14 cellular contexts compared by ENCODE assay signal in the genomic region with DNA sequence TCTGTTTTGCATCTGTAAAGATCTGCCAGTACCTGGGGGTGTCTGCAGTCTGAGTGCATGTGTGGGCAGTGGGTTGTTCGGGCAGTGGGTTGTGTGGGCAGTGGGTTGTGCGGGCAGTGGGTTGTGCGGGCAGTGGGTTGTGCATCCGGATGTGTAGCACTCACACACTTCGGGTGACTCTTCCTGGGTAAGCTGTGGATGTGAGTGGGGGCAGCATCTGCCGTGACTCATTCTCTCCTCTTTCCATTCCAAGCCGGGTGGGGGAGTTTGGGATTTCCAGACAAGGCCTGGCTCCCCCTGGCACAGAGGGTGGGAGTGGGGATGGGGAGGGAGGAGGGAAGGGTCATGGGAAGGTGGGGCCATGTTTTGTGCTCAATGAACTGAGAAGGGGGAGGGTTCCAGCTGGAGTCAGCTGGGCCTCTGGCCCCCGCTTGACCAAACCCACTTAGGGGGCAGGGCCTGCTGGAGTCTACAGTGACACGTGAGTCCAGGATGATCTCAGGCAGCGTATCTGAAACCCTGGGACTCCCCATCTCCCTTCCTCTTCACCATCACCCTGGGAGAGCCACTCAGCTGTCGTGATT. TPM values are rescaled to one million over a fixed set of nuclear protein-coding genes. Genes with fewer than 3 reads are reported as not detected.
A peak's percentile ranks its signal among the peaks of the same experiment; 100 is the strongest.
DNase-seq lines count a peak whose midpoint lies in the region; ATAC-seq and TF ChIP-seq lines count a peak whose summit lies in the region.
"Had no signal": no experiment of that assay in that cellular context is flagged by ENCODE, and none has a peak within 500 bp of the region (broad histone marks: within the 10 kb centered on the region; RNA-seq: fewer than 3 reads in every experiment).

No MANE protein-coding gene starts in this region.

- POLR2A ChIA-PET in SK-N-SH (lab: Yijun Ruan, JAX), result no interaction called here
- POLR2A ChIA-PET in activated CD8-positive, alpha-beta T cell treated with anti-CD3 and anti-CD28 coated beads, Interleukin-2, amount 10 ng/mL, durations not matched to agents 7 days and 5 days (lab: Charles Lee), result no interaction called here

- CTCF ChIA-PET in SK-N-SH (lab: Yijun Ruan, JAX), result interaction anchor here (1.3 to 10.4 kb wide), 3 partner anchors 9 to 21 kb away, joined by 4 to 77 read pairs (median 46); a partner anchor contains a TSS
- CTCF ChIA-PET in activated CD8-positive, alpha-beta T cell treated with anti-CD3 and anti-CD28 coated beads, Interleukin-2, amount 10 ng/mL, durations not matched to agents 7 days and 5 days (lab: Charles Lee), result interaction anchor here (0.8 to 1.3 kb wide), 2 partner anchors 9 to 14 kb away, joined by 3 read pairs; no protein-coding TSS in a partner anchor

- no peak overlapping the region for H3K9ac ChIP-seq in SK-N-SH

- H3K4me1 ChIP-seq in SK-N-SH (ENCODE audit: control insufficient read depth in 1 of 2, insufficient read depth in 2 of 2, low read depth in 1 of 2, low read length in 1 of 2), result peaks cover 0 to 4% of the 10 kb centered on the region in 2 experiments; a peak in 1 of 4 replicates
- H3K4me1 ChIP-seq in tibial artery, result no peaks in the 10 kb centered on the region

- H3K4me3 ChIP-seq in SK-N-SH (ENCODE audit: low read depth in 2 of 2, low read length in 1 of 2) (no peak overlapping the region), fibroblast of villous mesenchyme (ENCODE audit: low read depth, low read length) (no peak overlapping the region), tibial artery (no peak overlapping the region)

- H3K4me1 Mint-ChIP-seq in activated CD8-positive, alpha-beta T cell treated with anti-CD3 and anti-CD28 coated beads, Interleukin-2, amount 10 ng/mL, durations not matched to agents 7 days and 5 days (ENCODE audit: low read depth), result peaks cover 8% of the 10 kb centered on the region

- H3F3A ChIP-seq in SK-N-SH (replicated peaks; ENCODE audit: insufficient read depth), result no peaks in the 10 kb centered on the region

- peaks cover 2% of the 10 kb centered on the region for H3K27me3 Mint-ChIP-seq in activated CD8-positive, alpha-beta T cell treated with anti-CD3 and anti-CD28 coated beads, Interleukin-2, amount 10 ng/mL, durations not matched to agents 7 days and 5 days (ENCODE audit: low read depth)

- 61% methylated on average over 10 of the region's 11 CpGs for WGBS in SK-N-SH (ENCODE audit: low lambda C conversion rate)

- no peaks in the 10 kb centered on the region for H3K79me2 ChIP-seq in SK-N-SH (ENCODE audit: insufficient read depth)

- H3K27me3 ChIP-seq in SK-N-SH (ENCODE audit: insufficient read depth) (no peaks in the 10 kb centered on the region), tibial artery (peaks cover 0 to 47% of the 10 kb centered on the region in 2 donors)

- intact Hi-C loops in tibial artery (cut with DNase I; ENCODE audit: low total_unique reads), result no loop called here

- no peak overlapping the region for H3K27ac Mint-ChIP-seq in activated CD8-positive, alpha-beta T cell treated with anti-CD3 and anti-CD28 coated beads, Interleukin-2, amount 10 ng/mL, durations not matched to agents 7 days and 5 days

- no peak overlapping the region for H2AFZ ChIP-seq in SK-N-SH (ENCODE audit: low read depth)

- H3K36me3 Mint-ChIP-seq in activated CD8-positive, alpha-beta T cell treated with anti-CD3 and anti-CD28 coated beads, Interleukin-2, amount 10 ng/mL, durations not matched to agents 7 days and 5 days (ENCODE audit: low read depth), result no peaks in the 10 kb centered on the region

- TF ChIP-seq RAD21 in SK-N-SH (IDR thresholded peaks at IDR 0.05; ENCODE audit: low read length), result no peak

- H3K9me3 Mint-ChIP-seq in activated CD8-positive, alpha-beta T cell treated with anti-CD3 and anti-CD28 coated beads, Interleukin-2, amount 10 ng/mL, durations not matched to agents 7 days and 5 days (ENCODE audit: insufficient read depth), result no peaks in the 10 kb centered on the region

- H3K9me3 ChIP-seq in SK-N-SH (no peaks in the 10 kb centered on the region), tibial artery (no peaks in the 10 kb centered on the region)

- TF ChIP-seq CTCF in SK-N-SH (IDR thresholded peaks at IDR 0.05), result no peak
- no peak for TF ChIP-seq CTCF in fibroblast of villous mesenchyme (IDR thresholded peaks at IDR 0.05; ENCODE audit: insufficient read depth, low read depth, low read length)
- no peak for TF ChIP-seq CTCF in tibial artery (IDR thresholded peaks at IDR 0.05)

- no peak overlapping the region for H3K27ac ChIP-seq in SK-N-SH (ENCODE audit: low read depth in 2 of 2, low read length in 1 of 2)
- H3K27ac ChIP-seq in tibial artery, result no peak overlapping the region
- H3K27ac ChIP-seq: C4-2B had no signal

- no peaks in the 10 kb centered on the region for H3K9me2 ChIP-seq in SK-N-SH

- no peaks in the 10 kb centered on the region for H3K36me3 ChIP-seq in SK-N-SH (replicated peaks in 1 of 2; ENCODE audit: control insufficient read depth in 1 of 2, insufficient read depth in 2 of 2, low read length in 1 of 2)
- no peaks in the 10 kb centered on the region for H3K36me3 ChIP-seq in tibial artery

- no peak for ATAC-seq in activated CD8-positive, alpha-beta T cell treated with anti-CD3 and anti-CD28 coated beads, Interleukin-2, amount 10 ng/mL, durations not matched to agents 7 days and 5 days
- ATAC-seq: sciatic nerve had no signal

- H3K4me2 ChIP-seq in SK-N-SH, result no peak overlapping the region

- no peaks in the 10 kb centered on the region for H4K20me1 ChIP-seq in SK-N-SH (ENCODE audit: insufficient read depth)

- DNase-seq in AG20443 (ENCODE audit: low spot score) (peak; percentile 57), SK-N-SH (no peak), fibroblast of villous mesenchyme (ENCODE audit: low read depth) (peak; percentile 86), nucleus accumbens (lab: John Stamatoyannopoulos, UW) (peak in 52 of 56 donors; percentile 25 to 91 (median 78)), GF-D8 (lab: John Stamatoyannopoulos, UW) (no peak), NCI-H524 (lab: John Stamatoyannopoulos, UW) (no peak), tibial artery (no peak)
- no peak for DNase-seq in activated CD8-positive, alpha-beta T cell treated with anti-CD3 and anti-CD28 coated beads, Interleukin-2, amount 10 ng/mL, durations not matched to agents 7 days and 5 days
- DNase-seq: activated CD8-positive, alpha-beta memory T cell treated with anti-CD3 and anti-CD28 coated beads for 24 hours; erythroblast; SW 1271 had no signal

- TF ChIP-seq EP300 in SK-N-SH (IDR thresholded peaks at IDR 0.05; ENCODE audit: borderline replicate concordance in 1 of 2, low read depth in 1 of 2, low read length in 1 of 2), result no peak

- H3K4me3 Mint-ChIP-seq in activated CD8-positive, alpha-beta T cell treated with anti-CD3 and anti-CD28 coated beads, Interleukin-2, amount 10 ng/mL, durations not matched to agents 7 days and 5 days, result no peak overlapping the region

TF ChIP-seq in SK-N-SH, 30 proteins besides CTCF, POLR2A, EP300 and RAD21:
- TF ChIP-seq, protein P1, sequence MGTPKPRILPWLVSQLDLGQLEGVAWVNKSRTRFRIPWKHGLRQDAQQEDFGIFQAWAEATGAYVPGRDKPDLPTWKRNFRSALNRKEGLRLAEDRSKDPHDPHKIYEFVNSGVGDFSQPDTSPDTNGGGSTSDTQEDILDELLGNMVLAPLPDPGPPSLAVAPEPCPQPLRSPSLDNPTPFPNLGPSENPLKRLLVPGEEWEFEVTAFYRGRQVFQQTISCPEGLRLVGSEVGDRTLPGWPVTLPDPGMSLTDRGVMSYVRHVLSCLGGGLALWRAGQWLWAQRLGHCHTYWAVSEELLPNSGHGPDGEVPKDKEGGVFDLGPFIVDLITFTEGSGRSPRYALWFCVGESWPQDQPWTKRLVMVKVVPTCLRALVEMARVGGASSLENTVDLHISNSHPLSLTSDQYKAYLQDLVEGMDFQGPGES (IDR thresholded peaks at IDR 0.05; ENCODE audit: low read depth, low read length), result no peak
- no peak for TF ChIP-seq TEAD4 (IDR thresholded peaks at IDR 0.05; ENCODE audit: borderline replicate concordance, insufficient read depth)
- TF ChIP-seq FOSL2 (IDR thresholded peaks at IDR 0.05; ENCODE audit: borderline replicate concordance, low read depth), result peak; percentile 51; the same call in 1 of the 2 replicates

RNA-seq across cellular contexts. Expression of a gene that starts 8.3 kb away (rescaled TPM):
- polyA plus RNA-seq in SK-N-SH (2012; rRNA removed), result not detected in 2 replicates
- polyA plus RNA-seq in SK-N-SH (2012; cell fraction: cytosol; rRNA removed), result under 0.01 TPM in 2 replicates
- polyA plus RNA-seq in SK-N-SH (2012; cell fraction: nucleus; rRNA removed), result 0.02 and 0.05 TPM in 2 replicates
- under 0.01 TPM in 1 of 2 replicates, not detected in the other for total RNA-seq in fibroblast of villous mesenchyme
- not detected for total RNA-seq in activated CD8-positive, alpha-beta T cell treated with anti-CD3 and anti-CD28 coated beads, Interleukin-2, amount 10 ng/mL, durations not matched to agents 7 days and 5 days
- polyA plus RNA-seq: liver had no signal

Comparison
In these comparisons a context has a peak if more than half of its experiments do, and no peak if none do; other contexts are left out.
1. DNase-seq: peak in AG20443 (single experiment), fibroblast of villous mesenchyme (single experiment) and nucleus accumbens (52 of 56); none in SK-N-SH (single experiment), GF-D8 (single experiment), activated CD8-positive, alpha-beta T cell treated with anti-CD3 and anti-CD28 coated beads, Interleukin-2, amount 10 ng/mL, durations not matched to agents 7 days and 5 days (single experiment), NCI-H524 (0 of 2) and tibial artery (0 of 2).